ENCODE assay signal across 1 cellular context in genomic region chr1:33372677-33373076, GRCh38.
A peak's percentile ranks its signal among the peaks of the same experiment; 100 is the strongest.
TF ChIP-seq lines count a peak whose summit lies in the region.

No MANE protein-coding gene starts in this region.

TF ChIP-seq in GM12878, 131 proteins besides CTCF, POLR2A, EP300 and RAD21:
- no peak for TF ChIP-seq TCF7 (IDR thresholded peaks at IDR 0.05; ENCODE audit: borderline replicate concordance)
- TF ChIP-seq, protein P1, sequence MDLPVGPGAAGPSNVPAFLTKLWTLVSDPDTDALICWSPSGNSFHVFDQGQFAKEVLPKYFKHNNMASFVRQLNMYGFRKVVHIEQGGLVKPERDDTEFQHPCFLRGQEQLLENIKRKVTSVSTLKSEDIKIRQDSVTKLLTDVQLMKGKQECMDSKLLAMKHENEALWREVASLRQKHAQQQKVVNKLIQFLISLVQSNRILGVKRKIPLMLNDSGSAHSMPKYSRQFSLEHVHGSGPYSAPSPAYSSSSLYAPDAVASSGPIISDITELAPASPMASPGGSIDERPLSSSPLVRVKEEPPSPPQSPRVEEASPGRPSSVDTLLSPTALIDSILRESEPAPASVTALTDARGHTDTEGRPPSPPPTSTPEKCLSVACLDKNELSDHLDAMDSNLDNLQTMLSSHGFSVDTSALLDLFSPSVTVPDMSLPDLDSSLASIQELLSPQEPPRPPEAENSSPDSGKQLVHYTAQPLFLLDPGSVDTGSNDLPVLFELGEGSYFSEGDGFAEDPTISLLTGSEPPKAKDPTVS (IDR thresholded peaks at IDR 0.05; ENCODE audit: low read depth, low read length) = no peak
- peak; percentile 25; the same call in 1 of the 2 replicates for TF ChIP-seq SMC3 (IDR thresholded peaks at IDR 0.05; ENCODE audit: borderline replicate concordance, low read length)
